ENCODE assay signal across 26 cellular contexts in the genomic region with DNA sequence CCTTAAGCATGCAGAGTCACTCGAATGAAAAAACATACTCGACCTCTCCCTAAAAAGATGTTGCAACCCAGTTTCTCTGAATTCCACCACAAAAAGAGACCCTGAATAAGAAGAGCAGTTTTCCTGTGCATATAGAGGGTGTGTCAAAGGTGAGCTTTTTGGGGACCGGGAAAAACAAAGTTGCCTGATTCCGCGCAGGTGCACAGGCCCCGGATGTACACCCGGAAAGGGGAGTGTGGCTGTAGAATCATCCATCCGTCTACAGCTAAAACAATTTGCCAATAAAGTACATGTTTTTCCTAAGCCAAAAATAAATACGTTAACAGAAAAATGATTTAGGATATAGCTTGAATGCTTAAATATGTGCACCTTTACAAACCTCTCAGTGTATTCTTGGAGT. TPM values are rescaled to one million over a fixed set of nuclear protein-coding genes. Genes with fewer than 3 reads are reported as not detected.
DNase-seq lines count a peak whose midpoint lies in the region; ATAC-seq, FAIRE-seq and TF ChIP-seq lines count a peak whose summit lies in the region.
"Had no signal": no experiment of that assay in that cellular context is flagged by ENCODE, and none has a peak within 500 bp of the region (broad histone marks: within the 10 kb centered on the region; RNA-seq: fewer than 3 reads in every experiment).

No MANE protein-coding gene starts in this region.

- peaks cover 64% of the 10 kb centered on the region for H3K36me3 Mint-ChIP-seq in stimulated activated memory B cell treated with anti-CD40 and anti-IgM and Interleukin-4, amounts not matched to agents 10 μg/mL and 1 μg/mL and 100 μg/mL, for 72 hours
- no peaks in the 10 kb centered on the region for H3K36me3 Mint-ChIP-seq in Calu3 (ENCODE audit: insufficient read depth, unreplicated experiment)

- H2AFZ ChIP-seq in OCI-LY3 (ENCODE audit: low read depth, low read length), result no peak overlapping the region
- no peak overlapping the region for H2AFZ ChIP-seq in endothelial cell of umbilical vein (ENCODE audit: low read depth, low read length)
- H2AFZ ChIP-seq: GM23248 had no signal

- no peak for TF ChIP-seq POLR2A in endothelial cell of umbilical vein (IDR thresholded peaks at IDR 0.05; ENCODE audit: low read depth, low read length)

- POLR2A ChIA-PET in Panc1 (lab: Charles Lee), result no interaction called here
- POLR2A ChIA-PET in endothelial cell of umbilical vein (lab: Charles Lee), result no interaction called here

- H3K9me1 ChIP-seq in endothelial cell of umbilical vein (replicated peaks; ENCODE audit: control insufficient read depth, extremely low read depth, insufficient read depth, low read length), result no peaks in the 10 kb centered on the region

- FAIRE-seq in endothelial cell of umbilical vein (lab: Jason Lieb, UNC), result peak; percentile 55
- FAIRE-seq: A549, GM12892, GM19239, H1 had no signal

- no peak overlapping the region for H3K9ac ChIP-seq in OCI-LY3 (ENCODE audit: low read length)
- no peak overlapping the region for H3K9ac ChIP-seq in endothelial cell of umbilical vein (replicated peaks; ENCODE audit: extremely low read depth, insufficient read depth, low read length)
- H3K9ac ChIP-seq: BLaER1 treated with 17β-estradiol and CSF1 and Interleukin-3, amounts not matched to agents 10 nM and 100 nM; GM23248 had no signal

- H3K36me3 ChIP-seq in OCI-LY3 (replicated peaks; ENCODE audit: low read depth, low read length) (peaks cover 58% of the 10 kb centered on the region), Panc1 (ENCODE audit: control insufficient read depth, insufficient read depth, low read length) (peaks cover 4% of the 10 kb centered on the region; the same call in 1 of the 2 replicates), endothelial cell of umbilical vein (ENCODE audit: control insufficient read depth in 2 of 2, extremely low read depth in 1 of 2, insufficient read depth in 2 of 2, low read length in 2 of 2) (peaks cover 0 to 9% of the 10 kb centered on the region in 2 experiments), WERI-Rb-1 (peaks cover 10% of the 10 kb centered on the region)
- H3K36me3 ChIP-seq: BE2C had no signal

- peaks cover 52% of the 10 kb centered on the region for H3K4me1 ChIP-seq in OCI-LY3 (ENCODE audit: low read length)
- no peaks in the 10 kb centered on the region for H3K4me1 ChIP-seq in Panc1 (ENCODE audit: control insufficient read depth, insufficient read depth, low read length)
- no peaks in the 10 kb centered on the region for H3K4me1 ChIP-seq in endothelial cell of umbilical vein (ENCODE audit: control insufficient read depth, extremely low read depth, insufficient read depth, low read length)
- H3K4me1 ChIP-seq: A549, BE2C had no signal

- H3K4me3 ChIP-seq in OCI-LY3 (ENCODE audit: low read length) (no peak overlapping the region), Panc1 (ENCODE audit: low read depth in 2 of 2, low read length in 2 of 2) (no peak overlapping the region), endothelial cell of umbilical vein (replicated peaks in 1 of 3; ENCODE audit: insufficient read depth in 1 of 3, low read depth in 1 of 3, low read length in 3 of 3) (no peak overlapping the region), WERI-Rb-1 (ENCODE audit: low read depth, low read length) (no peak overlapping the region)
- H3K4me3 ChIP-seq: A549; BLaER1 treated with 17β-estradiol and CSF1 and Interleukin-3, amounts not matched to agents 10 nM and 100 nM; GM23248 had no signal

- dilution Hi-C loops in endothelial cell of umbilical vein (cut with MboI; ENCODE audit: extremely low pct_ligation_motif_present, low sequenced_read_pairs), result no loop called here

- ATAC-seq in Panc1 (no peak), HG03378 (IDR thresholded peaks at IDR 0.05; ENCODE audit: unreplicated experiment) (no peak)
- ATAC-seq in stimulated activated memory B cell treated with anti-CD40 and anti-IgM and Interleukin-4, amounts not matched to agents 10 μg/mL and 1 μg/mL and 100 μg/mL, for 72 hours, result no peak
- ATAC-seq: A549 had no signal

- H3K4me2 ChIP-seq in OCI-LY3 (ENCODE audit: low read length), result peak overlapping the region; percentile 10; the same call in 1 of the 2 replicates
- H3K4me2 ChIP-seq in endothelial cell of umbilical vein (ENCODE audit: insufficient read depth, low read length), result no peak overlapping the region
- H3K4me2 ChIP-seq: A549; BLaER1 treated with 17β-estradiol and CSF1 and Interleukin-3, amounts not matched to agents 10 nM and 100 nM had no signal

- peaks cover 59% of the 10 kb centered on the region for H4K20me1 ChIP-seq in OCI-LY3 (ENCODE audit: insufficient read depth, low read length)
- no peaks in the 10 kb centered on the region for H4K20me1 ChIP-seq in endothelial cell of umbilical vein (replicated peaks; ENCODE audit: control insufficient read depth, extremely low read depth, insufficient read depth, low read length)

- TF ChIP-seq CTCF in OCI-LY3 (IDR thresholded peaks at IDR 0.05; ENCODE audit: low read depth, low read length) (no peak), Panc1 (IDR thresholded peaks at IDR 0.05) (no peak), endothelial cell of umbilical vein (IDR thresholded peaks at IDR 0.05; ENCODE audit: extremely low read depth in 1 of 2, insufficient read depth in 1 of 2, low read depth in 1 of 2, low read length in 2 of 2) (no peak), Calu3 (IDR thresholded peaks at IDR 0.05; ENCODE audit: unreplicated experiment) (no peak), WERI-Rb-1 (IDR thresholded peaks at IDR 0.05; ENCODE audit: low read depth, low read length) (no peak)

- no peak overlapping the region for H3K4me3 Mint-ChIP-seq in stimulated activated memory B cell treated with anti-CD40 and anti-IgM and Interleukin-4, amounts not matched to agents 10 μg/mL and 1 μg/mL and 100 μg/mL, for 72 hours
- H3K4me3 Mint-ChIP-seq in Calu3 (ENCODE audit: low read depth, unreplicated experiment), result no peak overlapping the region
- H3K4me3 Mint-ChIP-seq: CD14-positive monocyte; CD4-positive, alpha-beta T cell; CD8-positive, alpha-beta memory T cell had no signal

- peaks cover 8% of the 10 kb centered on the region; the same call in 1 of the 2 replicates for H3K79me2 ChIP-seq in OCI-LY3 (ENCODE audit: low read length)
- H3K79me2 ChIP-seq in endothelial cell of umbilical vein (ENCODE audit: control insufficient read depth, insufficient read depth, low read length), result no peaks in the 10 kb centered on the region

- no peaks in the 10 kb centered on the region for H3K27me3 ChIP-seq in OCI-LY3 (ENCODE audit: low read depth, low read length)
- no peaks in the 10 kb centered on the region for H3K27me3 ChIP-seq in Panc1 (ENCODE audit: control insufficient read depth, insufficient read depth, low read length)
- H3K27me3 ChIP-seq in endothelial cell of umbilical vein (ENCODE audit: control insufficient read depth in 2 of 2, insufficient read depth in 2 of 2, low read length in 2 of 2), result no peaks in the 10 kb centered on the region
- H3K27me3 ChIP-seq in WERI-Rb-1 (ENCODE audit: insufficient read depth, low read depth, severe bottlenecking), result peaks cover 21% of the 10 kb centered on the region
- H3K27me3 ChIP-seq: BE2C; BLaER1 treated with 17β-estradiol and CSF1 and Interleukin-3, amounts not matched to agents 10 nM and 100 nM had no signal

- H3K27ac Mint-ChIP-seq in stimulated activated memory B cell treated with anti-CD40 and anti-IgM and Interleukin-4, amounts not matched to agents 10 μg/mL and 1 μg/mL and 100 μg/mL, for 72 hours, result peak overlapping the region; percentile 85
- no peak overlapping the region for H3K27ac Mint-ChIP-seq in Calu3 (ENCODE audit: unreplicated experiment)
- H3K27ac Mint-ChIP-seq: CD4-positive, alpha-beta T cell; CD8-positive, alpha-beta memory T cell had no signal

- DNase-seq in Panc1 (ENCODE audit: low read depth, low spot score) (no peak), endothelial cell of umbilical vein (ENCODE audit: low read depth, low spot score) (no peak), Calu3 (no peak), WERI-Rb-1 (no peak)
- DNase-seq: 8988T; ACHN; AML-193; BE2C; CD4-positive, alpha-beta T cell; CD8-positive, alpha-beta memory T cell; DMS53; DMS79 treated with DMSO at 0.1 percent for 48 hours; GF-D8; GM23248; H7; HCEC 1CT had no signal

- H3K9me3 Mint-ChIP-seq in stimulated activated memory B cell treated with anti-CD40 and anti-IgM and Interleukin-4, amounts not matched to agents 10 μg/mL and 1 μg/mL and 100 μg/mL, for 72 hours, result no peaks in the 10 kb centered on the region
- H3K9me3 Mint-ChIP-seq in Calu3 (ENCODE audit: low read depth, unreplicated experiment), result peaks cover 9% of the 10 kb centered on the region
- H3K9me3 Mint-ChIP-seq: CD4-positive, alpha-beta T cell had no signal

- BruUV-seq in Panc1 (replicated peaks; lab: Mats Ljungman, UMichigan), result TSS peak; percentile 29
- BruUV-seq in endothelial cell of umbilical vein (replicated peaks; lab: Mats Ljungman, UMichigan), result no TSS peak
- no TSS peak for BruUV-seq in Calu3 (replicated peaks; lab: Mats Ljungman, UMichigan)

- no peak overlapping the region for H3K27ac ChIP-seq in OCI-LY3 (ENCODE audit: low read length)
- no peak overlapping the region for H3K27ac ChIP-seq in Panc1 (ENCODE audit: low read length)
- no peak overlapping the region for H3K27ac ChIP-seq in endothelial cell of umbilical vein (ENCODE audit: insufficient read depth, low read depth, low read length)
- H3K27ac ChIP-seq in WERI-Rb-1, result no peak overlapping the region
- H3K27ac ChIP-seq: A549; BLaER1 treated with 17β-estradiol and CSF1 and Interleukin-3, amounts not matched to agents 10 nM and 100 nM; GM23248 had no signal

- in situ Hi-C loops in Panc1 (cut with HindIII; ENCODE audit: low pct_unique_long_range_greater_than_20kb, low sequenced_read_pairs), result no loop called here

- CTCF ChIA-PET in Panc1 (lab: Charles Lee), result no interaction called here
- CTCF ChIA-PET in endothelial cell of umbilical vein (lab: Charles Lee), result interaction anchor here (1.9 kb wide), 1 partner anchor 18 kb away, joined by 6 read pairs; no protein-coding TSS in a partner anchor
- CTCF ChIA-PET in Calu3 (lab: Charles Lee), result interaction anchor here (0.5 to 0.7 kb wide), 2 partner anchors 17 to 55 kb away, joined by 3 read pairs; no protein-coding TSS in a partner anchor

- H3K27me3 Mint-ChIP-seq in stimulated activated memory B cell treated with anti-CD40 and anti-IgM and Interleukin-4, amounts not matched to agents 10 μg/mL and 1 μg/mL and 100 μg/mL, for 72 hours, result no peaks in the 10 kb centered on the region
- H3K27me3 Mint-ChIP-seq in Calu3 (ENCODE audit: unreplicated experiment), result no peaks in the 10 kb centered on the region
- H3K27me3 Mint-ChIP-seq: CD4-positive, alpha-beta T cell; CD8-positive, alpha-beta memory T cell had no signal

- H3K9me3 ChIP-seq in OCI-LY3 (ENCODE audit: insufficient read depth, low read length), result no peaks in the 10 kb centered on the region
- H3K9me3 ChIP-seq in Panc1 (ENCODE audit: control insufficient read depth, insufficient read depth, low read depth, low read length), result no peaks in the 10 kb centered on the region
- no peaks in the 10 kb centered on the region for H3K9me3 ChIP-seq in endothelial cell of umbilical vein (replicated peaks; ENCODE audit: control insufficient read depth, insufficient read depth, low read length)
- H3K9me3 ChIP-seq in WERI-Rb-1 (ENCODE audit: severe bottlenecking), result no peaks in the 10 kb centered on the region
- H3K9me3 ChIP-seq: A549; BE2C; BLaER1 treated with 17β-estradiol and CSF1 and Interleukin-3, amounts not matched to agents 10 nM and 100 nM had no signal

- intact Hi-C loops in Panc1 (cut with micrococcal nuclease; ENCODE audit: unreplicated experiment) (no loop called here), endothelial cell of umbilical vein (cut with micrococcal nuclease) (no loop called here), Calu3 (cut with micrococcal nuclease; ENCODE audit: unreplicated experiment) (no loop called here)

- H3K4me1 Mint-ChIP-seq in stimulated activated memory B cell treated with anti-CD40 and anti-IgM and Interleukin-4, amounts not matched to agents 10 μg/mL and 1 μg/mL and 100 μg/mL, for 72 hours, result peaks cover 70% of the 10 kb centered on the region
- H3K4me1 Mint-ChIP-seq in Calu3 (ENCODE audit: low read depth, unreplicated experiment), result no peaks in the 10 kb centered on the region
- H3K4me1 Mint-ChIP-seq: CD8-positive, alpha-beta memory T cell had no signal

RNA-seq across cellular contexts. Expression of a gene that starts 41.2 kb away (rescaled TPM):
- total RNA-seq in Panc1 (2021; ENCODE audit: unreplicated experiment), result 0.72 TPM
- polyA plus RNA-seq in Panc1 (2012; ENCODE audit: insufficient read length), result not detected
- total RNA-seq in endothelial cell of umbilical vein, result not detected in 2 replicates
- polyA plus RNA-seq in endothelial cell of umbilical vein, result not detected in 2 replicates
- 0.01 TPM in 1 of 2 replicates, not detected in the other for polyA plus RNA-seq in endothelial cell of umbilical vein (2011; cell fraction: cytosol; rRNA removed)
- not detected in 2 replicates for polyA plus RNA-seq in endothelial cell of umbilical vein (2011; cell fraction: nucleus; rRNA removed)
- polyA plus RNA-seq in endothelial cell of umbilical vein (2012), result not detected in 2 replicates
- polyA minus RNA-seq in endothelial cell of umbilical vein, result not detected in 2 replicates
- not detected for polyA minus RNA-seq in endothelial cell of umbilical vein (2011; cell fraction: cytosol; rRNA and poly(A)+ RNA removed)
- not detected in 2 replicates for polyA minus RNA-seq in endothelial cell of umbilical vein (2011; cell fraction: nucleus; rRNA and poly(A)+ RNA removed)
- total RNA-seq in Calu3 (2022), result not detected in 2 replicates
- total RNA-seq: G401, GM23248 had no signal

RNA-seq across cellular contexts. Expression of a gene that starts 58.1 kb away (rescaled TPM):
- total RNA-seq in Panc1 (2021; ENCODE audit: unreplicated experiment), result 34.8 TPM
- polyA plus RNA-seq in Panc1 (2012; ENCODE audit: insufficient read length), result 31.1 TPM
- total RNA-seq in endothelial cell of umbilical vein, result 32.6 and 33.9 TPM in 2 replicates
- 16.1 and 23.2 TPM in 2 replicates for polyA plus RNA-seq in endothelial cell of umbilical vein
- 15.0 TPM in 2 replicates for polyA plus RNA-seq in endothelial cell of umbilical vein (2011; cell fraction: cytosol; rRNA removed)
- 44.1 and 52.3 TPM in 2 replicates for polyA plus RNA-seq in endothelial cell of umbilical vein (2011; cell fraction: nucleus; rRNA removed)
- 33.6 and 34.6 TPM in 2 replicates for polyA plus RNA-seq in endothelial cell of umbilical vein (2012)
- polyA minus RNA-seq in endothelial cell of umbilical vein, result 19.5 and 28.2 TPM in 2 replicates
- 2.2 TPM for polyA minus RNA-seq in endothelial cell of umbilical vein (2011; cell fraction: cytosol; rRNA and poly(A)+ RNA removed)
- polyA minus RNA-seq in endothelial cell of umbilical vein (2011; cell fraction: nucleus; rRNA and poly(A)+ RNA removed), result 17.2 and 20.1 TPM in 2 replicates
- 14.2 and 14.7 TPM in 2 replicates for total RNA-seq in Calu3 (2022)
